In the genomic region with DNA sequence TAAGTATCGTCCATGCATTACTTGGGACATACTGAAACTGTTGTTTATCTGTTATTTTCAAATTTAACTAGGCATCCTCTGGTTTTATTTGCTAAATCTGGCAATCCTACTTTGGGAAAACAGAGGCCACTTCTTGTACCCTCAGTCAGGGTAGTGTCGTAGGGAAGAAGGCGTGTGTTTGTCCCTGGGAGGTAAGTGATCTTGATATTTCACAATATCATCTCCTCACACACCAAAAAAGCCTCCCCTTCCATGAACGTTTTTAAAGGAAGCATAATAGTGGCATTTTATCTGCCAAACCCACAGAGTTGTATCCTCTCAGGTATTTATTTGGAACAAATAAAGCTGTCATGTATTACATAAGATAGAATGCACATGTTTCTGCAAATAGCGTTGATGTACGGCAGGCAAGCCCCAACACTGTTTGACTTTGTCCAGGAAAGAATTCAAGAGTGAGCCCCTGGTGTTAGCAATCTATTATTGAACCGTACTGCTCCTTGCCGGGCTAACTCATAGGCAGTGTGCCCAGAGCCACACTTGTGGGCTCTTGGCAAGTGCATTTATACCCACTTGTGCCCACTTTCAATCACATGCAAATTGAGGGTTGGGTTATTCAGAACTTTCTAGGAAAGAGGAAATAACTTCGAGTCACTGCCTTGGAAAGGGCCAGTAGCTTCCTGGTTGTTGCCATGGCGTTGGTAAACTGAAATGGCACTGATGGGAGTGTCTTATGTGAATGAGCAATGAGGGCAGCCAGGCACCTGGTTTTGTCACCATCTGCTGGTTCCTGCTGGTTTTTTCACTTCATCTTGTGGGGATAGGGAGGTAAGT, we compare ENCODE assay signal across 9 cellular contexts.
DNase-seq lines count a peak whose midpoint lies in the region; ATAC-seq lines count a peak whose summit lies in the region.
"Had no signal": no experiment of that assay in that cellular context is flagged by ENCODE, and none has a peak within 500 bp of the region (broad histone marks: within the 10 kb centered on the region; RNA-seq: fewer than 3 reads in every experiment).

No MANE protein-coding gene starts in this region.

- POLR2A ChIA-PET in activated CD4-positive, alpha-beta T cell treated with anti-CD3 and anti-CD28 coated beads, Interleukin-2, amount 10 ng/mL, durations not matched to agents 7 days and 5 days (lab: Charles Lee): no interaction called here

- peaks cover 8% of the 10 kb centered on the region for H3K36me3 Mint-ChIP-seq in activated CD4-positive, alpha-beta T cell treated with anti-CD3 and anti-CD28 coated beads, Interleukin-2, amount 10 ng/mL, durations not matched to agents 7 days and 5 days (ENCODE audit: low read depth)
- H3K36me3 Mint-ChIP-seq: CD4-positive, CD25-positive, alpha-beta regulatory T cell had no signal

- peak; percentile 87 for ATAC-seq in HG03159 (IDR thresholded peaks at IDR 0.05; ENCODE audit: unreplicated experiment)

- CTCF ChIA-PET in activated CD4-positive, alpha-beta T cell treated with anti-CD3 and anti-CD28 coated beads, Interleukin-2, amount 10 ng/mL, durations not matched to agents 7 days and 5 days (lab: Charles Lee): no interaction called here

- H3K9me3 Mint-ChIP-seq in activated CD4-positive, alpha-beta T cell treated with anti-CD3 and anti-CD28 coated beads, Interleukin-2, amount 10 ng/mL, durations not matched to agents 7 days and 5 days: peaks cover 3% of the 10 kb centered on the region

- no peak overlapping the region for H3K4me3 Mint-ChIP-seq in activated CD4-positive, alpha-beta T cell treated with anti-CD3 and anti-CD28 coated beads, Interleukin-2, amount 10 ng/mL, durations not matched to agents 7 days and 5 days

- H3K27ac Mint-ChIP-seq in activated CD4-positive, alpha-beta T cell treated with anti-CD3 and anti-CD28 coated beads, Interleukin-2, amount 10 ng/mL, durations not matched to agents 7 days and 5 days: no peak overlapping the region

- no peaks in the 10 kb centered on the region for H3K27me3 Mint-ChIP-seq in activated CD4-positive, alpha-beta T cell treated with anti-CD3 and anti-CD28 coated beads, Interleukin-2, amount 10 ng/mL, durations not matched to agents 7 days and 5 days

- peak; percentile 13 for DNase-seq in activated CD4-positive, alpha-beta T cell treated with anti-CD3 and anti-CD28 coated beads, Interleukin-2, amount 10 ng/mL, durations not matched to agents 7 days and 5 days
- DNase-seq in activated CD4-positive, alpha-beta T cell treated with anti-CD3 and anti-CD28 coated beads for 4 hours: no peak
- DNase-seq in RKO (ENCODE audit: low spot score) (peak; percentile 40), iPS DF 19.7 (ENCODE audit: low read depth, low spot score) (peak; percentile 65), cerebellar cortex (ENCODE audit: low spot score) (no peak), inferior parietal cortex (ENCODE audit: extremely low spot score) (no peak), HPDE6-E6E7 (ENCODE audit: extremely low spot score) (no peak)

- H3K4me1 Mint-ChIP-seq in activated CD4-positive, alpha-beta T cell treated with anti-CD3 and anti-CD28 coated beads, Interleukin-2, amount 10 ng/mL, durations not matched to agents 7 days and 5 days: peaks cover 10% of the 10 kb centered on the region

Comparison
In these comparisons a context has a peak if more than half of its experiments do, and no peak if none do; other contexts are left out.
1. DNase-seq: peak in activated CD4-positive, alpha-beta T cell treated with anti-CD3 and anti-CD28 coated beads, Interleukin-2, amount 10 ng/mL, durations not matched to agents 7 days and 5 days (single experiment), RKO (single experiment) and iPS DF 19.7 (single experiment); none in activated CD4-positive, alpha-beta T cell treated with anti-CD3 and anti-CD28 coated beads for 4 hours (0 of 2), cerebellar cortex (single experiment), inferior parietal cortex (single experiment) and HPDE6-E6E7 (single experiment).